22 cellular contexts compared by ENCODE assay signal in genomic region chr1:147815503-147815902, GRCh38. TPM values are rescaled to one million over a fixed set of nuclear protein-coding genes. Genes with fewer than 3 reads are reported as not detected.
DNase-seq lines count a peak whose midpoint lies in the region; ATAC-seq, FAIRE-seq and TF ChIP-seq lines count a peak whose summit lies in the region.
"Had no signal": no experiment of that assay in that cellular context is flagged by ENCODE, and none has a peak within 500 bp of the region (broad histone marks: within the 10 kb centered on the region; RNA-seq: fewer than 3 reads in every experiment).

No MANE protein-coding gene starts in this region.

- no peak overlapping the region for H3K4me3 ChIP-seq in bronchial epithelial cell (ENCODE audit: low read depth, low read length)
- H3K4me3 ChIP-seq: esophagus muscularis mucosa, heart right ventricle had no signal

- no peaks in the 10 kb centered on the region for H3K36me3 ChIP-seq in bronchial epithelial cell (ENCODE audit: control insufficient read depth, insufficient read depth, low read length)
- H3K36me3 ChIP-seq: esophagus muscularis mucosa, heart right ventricle had no signal

- DNase-seq in SIG-M5 treated with dmso at 0.1 percent for 504 hours (lab: John Stamatoyannopoulos, UW; ENCODE audit: unreplicated experiment) (peak; percentile 16), SIG-M5 (lab: John Stamatoyannopoulos, UW) (no peak), MV-4-11 (lab: John Stamatoyannopoulos, UW) (peak; percentile 41), bronchial epithelial cell (ENCODE audit: low read depth) (no peak), urothelium cell line (ENCODE audit: low spot score) (no peak), frontal cortex (ENCODE audit: low spot score in 2 of 2) (no peak), NCI-H2107 (lab: John Stamatoyannopoulos, UW) (no peak)
- DNase-seq: activated CD4-positive, alpha-beta T cell treated with anti-CD3 and anti-CD28 coated beads, Interleukin-2, amount 10 ng/mL, durations not matched to agents 7 days and 5 days; activated gamma-delta T cell treated with Interleukin-2 at 50 U/mL for 16 hours; caudate nucleus; CD4-positive, alpha-beta memory T cell; DMS79 treated with DMSO at 0.1 percent for 48 hours; heart right ventricle; immature natural killer cell; KG1; NCI-H1417; NCI-H774; small intestine; stimulated activated CD4-positive, alpha-beta T cell treated with anti-CD3 and anti-CD28 coated beads, Interleukin-4, amount 100 ng/mL, for 4 hours; T-cell had no signal

- TF ChIP-seq CTCF in bronchial epithelial cell (IDR thresholded peaks at IDR 0.05; ENCODE audit: insufficient read depth, low read length, severe bottlenecking) = no peak

- no peak for ATAC-seq in GM18511 (IDR thresholded peaks at IDR 0.05; ENCODE audit: unreplicated experiment)
- ATAC-seq: heart right ventricle, T-cell had no signal

- H3K27me3 ChIP-seq in bronchial epithelial cell (ENCODE audit: control insufficient read depth, insufficient read depth, low read length) = no peaks in the 10 kb centered on the region
- H3K27me3 ChIP-seq: esophagus muscularis mucosa, heart right ventricle had no signal

- peak; percentile 23 for FAIRE-seq in bronchial epithelial cell (lab: Jason Lieb, UNC)
- peak; percentile 13 for FAIRE-seq in urothelium cell line (lab: Jason Lieb, UNC)
- no peak for FAIRE-seq in frontal cortex (lab: Jason Lieb, UNC)
- FAIRE-seq: small intestine had no signal

RNA-seq across cellular contexts. Expression of gene GJA5, which starts 55.1 kb away (rescaled TPM):
- total RNA-seq in bronchial epithelial cell = 0.13 TPM in 1 of 2 replicates, not detected in the other
- total RNA-seq in frontal cortex = 1.6 TPM
- total RNA-seq: activated CD4-positive, alpha-beta T cell treated with anti-CD3 and anti-CD28 coated beads, Interleukin-2, amount 10 ng/mL, durations not matched to agents 7 days and 5 days; CD4-positive, alpha-beta memory T cell; T-cell had no signal

Comparison
In these comparisons a context has a peak if more than half of its experiments do, and no peak if none do; other contexts are left out.
1. DNase-seq: peak in SIG-M5 treated with dmso at 0.1 percent for 504 hours (single experiment) and MV-4-11 (single experiment); none in SIG-M5 (single experiment), bronchial epithelial cell (single experiment), urothelium cell line (single experiment), frontal cortex (0 of 2) and NCI-H2107 (single experiment).